In the genomic region with DNA sequence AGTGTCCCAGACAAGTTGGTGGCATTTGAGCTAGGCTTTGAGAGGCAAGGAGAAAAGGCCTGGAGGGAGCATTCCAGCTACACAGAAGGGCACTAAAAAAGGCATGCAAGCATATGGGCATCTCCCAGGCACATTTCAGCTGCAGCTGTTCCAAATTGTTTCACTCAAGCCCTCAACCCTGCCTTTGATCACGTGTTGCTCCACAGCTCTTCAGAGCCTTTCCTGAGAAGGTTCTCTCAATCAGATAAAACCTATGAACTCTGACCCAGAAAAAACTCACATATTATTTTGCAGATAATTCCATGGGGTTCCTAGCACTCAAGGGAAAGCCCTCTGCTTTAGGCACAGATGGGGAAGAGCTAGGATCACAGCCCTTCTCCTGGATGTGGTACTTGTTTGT, we compare ENCODE assay signal across 14 cellular contexts. TPM values are rescaled to one million over a fixed set of nuclear protein-coding genes. Genes with fewer than 3 reads are reported as not detected.
DNase-seq lines count a peak whose midpoint lies in the region; ATAC-seq and TF ChIP-seq lines count a peak whose summit lies in the region.
"Had no signal": no experiment of that assay in that cellular context is flagged by ENCODE, and none has a peak within 500 bp of the region (broad histone marks: within the 10 kb centered on the region; RNA-seq: fewer than 3 reads in every experiment).

No MANE protein-coding gene starts in this region.

- dilution Hi-C loops in mammary epithelial cell (cut with HindIII; ENCODE audit: low sequenced_read_pairs) = no loop called here

- H2AFZ ChIP-seq in mammary epithelial cell (ENCODE audit: low read depth, low read length) = no peak overlapping the region

- intact Hi-C loops in MCF 10A (cut with micrococcal nuclease) (no loop called here), mammary epithelial cell (cut with micrococcal nuclease) (no loop called here), prostate gland (cut with DNase I) (no loop called here)

- peaks cover 31% of the 10 kb centered on the region for H3K36me3 Mint-ChIP-seq in MCF 10A (ENCODE audit: insufficient read depth, unreplicated experiment)
- H3K36me3 Mint-ChIP-seq in brain = peaks cover 38% of the 10 kb centered on the region
- H3K36me3 Mint-ChIP-seq in stimulated activated effector memory CD8-positive, alpha-beta T cell treated with anti-CD3 and anti-CD28 coated beads, Interleukin-12 subunit alpha, Interleukin-12 subunit beta, amount 100 ng/mL, for 72 hours = no peaks in the 10 kb centered on the region

- DNase-seq in MCF 10A (ENCODE audit: unreplicated experiment) (no peak), mammary epithelial cell (no peak), NCI-H1694 treated with DMSO at 0.1 percent for 48 hours (lab: John Stamatoyannopoulos, UW) (peak; percentile 62), NCI-H1417 (lab: John Stamatoyannopoulos, UW) (no peak), prostate gland (ENCODE audit: low spot score) (no peak), NCI-H128 (lab: John Stamatoyannopoulos, UW; ENCODE audit: unreplicated experiment) (no peak)
- DNase-seq in stimulated activated effector memory CD8-positive, alpha-beta T cell treated with anti-CD3 and anti-CD28 coated beads, Interleukin-12 subunit alpha, Interleukin-12 subunit beta, amount 100 ng/mL, for 72 hours (ENCODE audit: low spot score in 2 of 2) = no peak
- DNase-seq: AML-193; effector CD8-positive, alpha-beta T cell; foreskin melanocyte; NCI-H1436 treated with DMSO at 0.1 percent for 48 hours; stimulated activated CD4-positive, alpha-beta T cell treated with anti-CD3 and anti-CD28 coated beads, Interleukin-4, amount 100 ng/mL, for 1 hour; stimulated activated naive CD4-positive, alpha-beta T cell treated with Interleukin-2 at 50 U/mL for 16 hours had no signal

- H3K4me1 Mint-ChIP-seq in MCF 10A (ENCODE audit: insufficient read depth, unreplicated experiment) (peaks cover 9% of the 10 kb centered on the region), brain (peaks cover 20% of the 10 kb centered on the region)
- peaks cover 34% of the 10 kb centered on the region for H3K4me1 Mint-ChIP-seq in stimulated activated effector memory CD8-positive, alpha-beta T cell treated with anti-CD3 and anti-CD28 coated beads, Interleukin-12 subunit alpha, Interleukin-12 subunit beta, amount 100 ng/mL, for 72 hours

- TF ChIP-seq CTCF in MCF 10A (IDR thresholded peaks at IDR 0.05; ENCODE audit: unreplicated experiment) (no peak), mammary epithelial cell (conservative IDR thresholded peaks at IDR 0.05 in 1 of 2, IDR thresholded peaks at IDR 0.05 in 1 of 2; ENCODE audit: extremely low read depth in 1 of 2, insufficient read depth in 1 of 2, low read depth in 1 of 2, low read length in 2 of 2) (no peak), brain (conservative IDR thresholded peaks at IDR 0.05) (no peak), prostate gland (IDR thresholded peaks at IDR 0.05) (no peak)

- H3K27me3 Mint-ChIP-seq in MCF 10A (ENCODE audit: insufficient read depth, unreplicated experiment) = no peaks in the 10 kb centered on the region
- peaks cover 2% of the 10 kb centered on the region for H3K27me3 Mint-ChIP-seq in brain

- BruUV-seq in MCF 10A (replicated peaks; lab: Mats Ljungman, UMichigan) (no TSS peak), mammary epithelial cell (replicated peaks; lab: Mats Ljungman, UMichigan) (no TSS peak)

- POLR2A ChIA-PET in MCF 10A (lab: Yijun Ruan, JAX) = no interaction called here

- no peak for TF ChIP-seq POLR2A in prostate gland (IDR thresholded peaks at IDR 0.05)

- H3K4me3 ChIP-seq in mammary epithelial cell (replicated peaks in 1 of 3; ENCODE audit: insufficient read depth in 1 of 3, low read depth in 2 of 3, low read length in 3 of 3) = no peak overlapping the region
- H3K4me3 ChIP-seq in prostate gland = no peak overlapping the region

- in situ Hi-C loops in mammary epithelial cell (cut with MboI; ENCODE audit: low sequenced_read_pairs in 2 of 2) = no loop called here

- H3K9me3 ChIP-seq in mammary epithelial cell (replicated peaks; ENCODE audit: insufficient read depth, low read length) (no peaks in the 10 kb centered on the region), prostate gland (no peaks in the 10 kb centered on the region)

- H3K9ac ChIP-seq in mammary epithelial cell (ENCODE audit: insufficient read depth, low read length) = no peak overlapping the region

- H3K27ac ChIP-seq in mammary epithelial cell (ENCODE audit: insufficient read depth, low read depth, low read length) = no peak overlapping the region
- no peak overlapping the region for H3K27ac ChIP-seq in prostate gland

- CTCF ChIA-PET in MCF 10A (lab: Yijun Ruan, JAX) (interaction anchor here (0.9 to 1.4 kb wide), 2 partner anchors 16 to 164 kb away, joined by 3 to 7 read pairs; no protein-coding TSS in a partner anchor), mammary epithelial cell (lab: Charles Lee; ENCODE audit: low non-redundant PET) (no interaction called here)

- peaks cover 2% of the 10 kb centered on the region for H3K79me2 ChIP-seq in mammary epithelial cell (ENCODE audit: insufficient read depth, low read length)

- H3K4me3 Mint-ChIP-seq in MCF 10A (ENCODE audit: unreplicated experiment) (no peak overlapping the region), brain (no peak overlapping the region)
- H3K4me3 Mint-ChIP-seq in stimulated activated effector memory CD8-positive, alpha-beta T cell treated with anti-CD3 and anti-CD28 coated beads, Interleukin-12 subunit alpha, Interleukin-12 subunit beta, amount 100 ng/mL, for 72 hours = no peak overlapping the region

- WGBS in mammary epithelial cell (ENCODE audit: low coverage, missing lambda C conversion rate) = 89% methylated on average over 1 of the region's 1 CpG
- 93% methylated on average over 1 of the region's 1 CpG for WGBS in prostate gland

- no peaks in the 10 kb centered on the region for H4K20me1 ChIP-seq in mammary epithelial cell (ENCODE audit: insufficient read depth, low read length)

- ATAC-seq in stimulated activated effector memory CD8-positive, alpha-beta T cell treated with anti-CD3 and anti-CD28 coated beads, Interleukin-12 subunit alpha, Interleukin-12 subunit beta, amount 100 ng/mL, for 72 hours = no peak

- no peaks in the 10 kb centered on the region for H3K9me3 Mint-ChIP-seq in MCF 10A (ENCODE audit: unreplicated experiment)
- peaks cover 0 to 7% (median 0%) of the 10 kb centered on the region in 5 experiments for H3K9me3 Mint-ChIP-seq in brain
- H3K9me3 Mint-ChIP-seq in stimulated activated effector memory CD8-positive, alpha-beta T cell treated with anti-CD3 and anti-CD28 coated beads, Interleukin-12 subunit alpha, Interleukin-12 subunit beta, amount 100 ng/mL, for 72 hours = no peaks in the 10 kb centered on the region

- H3K27ac Mint-ChIP-seq in MCF 10A (ENCODE audit: low read depth, unreplicated experiment) (peak overlapping the region; percentile 42), brain (peak overlapping the region in 3 of 5 experiments; percentile 33 to 77 (median 41))
- peak overlapping the region; percentile 92 for H3K27ac Mint-ChIP-seq in stimulated activated effector memory CD8-positive, alpha-beta T cell treated with anti-CD3 and anti-CD28 coated beads, Interleukin-12 subunit alpha, Interleukin-12 subunit beta, amount 100 ng/mL, for 72 hours

- H3K4me2 ChIP-seq in mammary epithelial cell (ENCODE audit: insufficient read depth, low read depth, low read length) = no peak overlapping the region

- H3K4me1 ChIP-seq in mammary epithelial cell (ENCODE audit: insufficient read depth, low read length) = peaks cover 4% of the 10 kb centered on the region
- no peaks in the 10 kb centered on the region for H3K4me1 ChIP-seq in prostate gland (replicated peaks)

- H3K27me3 ChIP-seq in mammary epithelial cell (ENCODE audit: insufficient read depth, low read length) (no peaks in the 10 kb centered on the region), prostate gland (replicated peaks; ENCODE audit: insufficient read depth) (no peaks in the 10 kb centered on the region)

- H3K36me3 ChIP-seq in mammary epithelial cell (ENCODE audit: insufficient read depth, low read length) (peaks cover 13% of the 10 kb centered on the region), prostate gland (no peaks in the 10 kb centered on the region)

RNA-seq across cellular contexts. Expression of gene HSPA8, which starts 24.4 kb away (rescaled TPM):
- total RNA-seq in MCF 10A (2022) = 443 and 568 TPM in 2 replicates
- total RNA-seq in mammary epithelial cell = 1,000 to 10,000 TPM; 1,127 to 2,810 TPM
- polyA plus RNA-seq in mammary epithelial cell = 4,037 TPM
- 4,508 TPM for polyA minus RNA-seq in mammary epithelial cell
- 1,570 TPM for polyA plus RNA-seq in brain (ENCODE audit: insufficient read depth, low read depth, low replicate concordance)
- 100 to 1,000 TPM; 799 to 842 TPM for total RNA-seq in prostate gland

Comparison
In these comparisons a context has a peak if more than half of its experiments do, and no peak if none do; other contexts are left out.
1. H3K27ac Mint-ChIP-seq: peak in every context shown above with its lines; median percentile 92 in stimulated activated effector memory CD8-positive, alpha-beta T cell treated with anti-CD3 and anti-CD28 coated beads, Interleukin-12 subunit alpha, Interleukin-12 subunit beta, amount 100 ng/mL, for 72 hours; 42 in MCF 10A; 41 in brain.